Comparison of ENCODE assay signal across 3 cellular contexts in the genomic region with DNA sequence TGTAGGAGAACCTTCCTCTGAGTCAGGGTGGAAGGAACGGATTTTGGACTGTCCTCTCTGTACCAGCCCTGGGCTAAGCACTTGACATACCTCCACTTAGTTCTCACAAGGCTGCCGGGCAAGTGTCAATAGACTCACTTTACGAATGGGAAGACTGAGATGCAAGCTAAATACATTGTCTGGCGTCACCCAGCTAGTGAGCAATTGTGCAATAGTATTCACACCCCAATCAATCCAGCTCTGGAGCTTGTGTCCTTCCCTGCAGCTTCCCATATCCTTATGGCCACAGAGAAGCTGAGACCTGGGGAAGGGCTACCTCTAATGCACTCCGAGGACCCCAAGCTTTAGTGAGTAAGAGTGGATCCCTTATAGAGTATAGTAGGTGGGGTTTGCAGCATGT.
A peak's percentile ranks its signal among the peaks of the same experiment; 100 is the strongest.
TF ChIP-seq lines count a peak whose summit lies in the region.

No MANE protein-coding gene starts in this region.

TF ChIP-seq in HepG2, 621 proteins besides CTCF, POLR2A, EP300 and RAD21:
- TF ChIP-seq ZFP91 (CRISPR knock-in tag; IDR thresholded peaks at IDR 0.05; ENCODE audit: borderline replicate concordance) = no peak
- peak; percentile 79 for TF ChIP-seq CEBPB (IDR thresholded peaks at IDR 0.05; ENCODE audit: borderline replicate concordance, low read depth, low read length)

TF ChIP-seq in IMR-90, 13 proteins besides CTCF, POLR2A, EP300 and RAD21:
- no peak for TF ChIP-seq CHD1 (IDR thresholded peaks at IDR 0.05; ENCODE audit: low read depth, low read length)
- no peak for TF ChIP-seq RFX5 (IDR thresholded peaks at IDR 0.05; ENCODE audit: low read depth, low read length)
- TF ChIP-seq RCOR1 (IDR thresholded peaks at IDR 0.05; ENCODE audit: insufficient replicate concordance, low read length) = no peak
- TF ChIP-seq, protein P1, sequence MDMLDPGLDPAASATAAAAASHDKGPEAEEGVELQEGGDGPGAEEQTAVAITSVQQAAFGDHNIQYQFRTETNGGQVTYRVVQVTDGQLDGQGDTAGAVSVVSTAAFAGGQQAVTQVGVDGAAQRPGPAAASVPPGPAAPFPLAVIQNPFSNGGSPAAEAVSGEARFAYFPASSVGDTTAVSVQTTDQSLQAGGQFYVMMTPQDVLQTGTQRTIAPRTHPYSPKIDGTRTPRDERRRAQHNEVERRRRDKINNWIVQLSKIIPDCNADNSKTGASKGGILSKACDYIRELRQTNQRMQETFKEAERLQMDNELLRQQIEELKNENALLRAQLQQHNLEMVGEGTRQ (IDR thresholded peaks at IDR 0.05; ENCODE audit: low read depth, low read length) = no peak
- TF ChIP-seq MAZ (IDR thresholded peaks at IDR 0.05; ENCODE audit: borderline replicate concordance, low read depth, low read length) = no peak
- TF ChIP-seq MAFK (IDR thresholded peaks at IDR 0.05; ENCODE audit: low read depth, low read length) = no peak
- TF ChIP-seq ELK1 (IDR thresholded peaks at IDR 0.05; ENCODE audit: borderline replicate concordance, low read depth, low read length) = no peak
- TF ChIP-seq CEBPB (IDR thresholded peaks at IDR 0.05; ENCODE audit: low read depth, low read length) = 0 out of 2 replicates have a peak, but pooled peaks have one; percentile 40
TF ChIP-seq in IMR-90: peak in this region for 1.

TF ChIP-seq in K562, 482 proteins besides CTCF, POLR2A, EP300 and RAD21:
- TF ChIP-seq KLF10 (CRISPR knock-in tag; IDR thresholded peaks at IDR 0.05) (no peak), FIP1L1 (IDR thresholded peaks at IDR 0.05; ENCODE audit: low read depth, low read length, poor library complexity, severe bottlenecking) (no peak), MAFG (tag; conservative IDR thresholded peaks at IDR 0.05) (no peak), MLLT1 (IDR thresholded peaks at IDR 0.05) (no peak), CEBPB (tag; IDR thresholded peaks at IDR 0.05) (peak; percentile 41; the same call in 1 of the 2 replicates), CEBPG (CRISPR knock-in tag; IDR thresholded peaks at IDR 0.05) (no peak), CEBPG (tag; conservative IDR thresholded peaks at IDR 0.05 in 1 of 2, IDR thresholded peaks at IDR 0.05 in 1 of 2) (0 out of 4 replicates have a peak, but pooled peaks of 1 of the 2 experiments have one; percentile 28), NCOA4 (IDR thresholded peaks at IDR 0.05; ENCODE audit: partially characterized antibody) (no peak)
- TF ChIP-seq, protein P2, sequence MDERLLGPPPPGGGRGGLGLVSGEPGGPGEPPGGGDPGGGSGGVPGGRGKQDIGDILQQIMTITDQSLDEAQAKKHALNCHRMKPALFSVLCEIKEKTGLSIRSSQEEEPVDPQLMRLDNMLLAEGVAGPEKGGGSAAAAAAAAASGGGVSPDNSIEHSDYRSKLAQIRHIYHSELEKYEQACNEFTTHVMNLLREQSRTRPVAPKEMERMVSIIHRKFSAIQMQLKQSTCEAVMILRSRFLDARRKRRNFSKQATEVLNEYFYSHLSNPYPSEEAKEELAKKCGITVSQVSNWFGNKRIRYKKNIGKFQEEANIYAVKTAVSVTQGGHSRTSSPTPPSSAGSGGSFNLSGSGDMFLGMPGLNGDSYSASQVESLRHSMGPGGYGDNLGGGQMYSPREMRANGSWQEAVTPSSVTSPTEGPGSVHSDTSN (CRISPR knock-in tag; IDR thresholded peaks at IDR 0.05; ENCODE audit: low read depth) = no peak
- TF ChIP-seq, protein P2 (tag; conservative IDR thresholded peaks at IDR 0.05; ENCODE audit: low read depth) = no peak
- TF ChIP-seq, protein P3, sequence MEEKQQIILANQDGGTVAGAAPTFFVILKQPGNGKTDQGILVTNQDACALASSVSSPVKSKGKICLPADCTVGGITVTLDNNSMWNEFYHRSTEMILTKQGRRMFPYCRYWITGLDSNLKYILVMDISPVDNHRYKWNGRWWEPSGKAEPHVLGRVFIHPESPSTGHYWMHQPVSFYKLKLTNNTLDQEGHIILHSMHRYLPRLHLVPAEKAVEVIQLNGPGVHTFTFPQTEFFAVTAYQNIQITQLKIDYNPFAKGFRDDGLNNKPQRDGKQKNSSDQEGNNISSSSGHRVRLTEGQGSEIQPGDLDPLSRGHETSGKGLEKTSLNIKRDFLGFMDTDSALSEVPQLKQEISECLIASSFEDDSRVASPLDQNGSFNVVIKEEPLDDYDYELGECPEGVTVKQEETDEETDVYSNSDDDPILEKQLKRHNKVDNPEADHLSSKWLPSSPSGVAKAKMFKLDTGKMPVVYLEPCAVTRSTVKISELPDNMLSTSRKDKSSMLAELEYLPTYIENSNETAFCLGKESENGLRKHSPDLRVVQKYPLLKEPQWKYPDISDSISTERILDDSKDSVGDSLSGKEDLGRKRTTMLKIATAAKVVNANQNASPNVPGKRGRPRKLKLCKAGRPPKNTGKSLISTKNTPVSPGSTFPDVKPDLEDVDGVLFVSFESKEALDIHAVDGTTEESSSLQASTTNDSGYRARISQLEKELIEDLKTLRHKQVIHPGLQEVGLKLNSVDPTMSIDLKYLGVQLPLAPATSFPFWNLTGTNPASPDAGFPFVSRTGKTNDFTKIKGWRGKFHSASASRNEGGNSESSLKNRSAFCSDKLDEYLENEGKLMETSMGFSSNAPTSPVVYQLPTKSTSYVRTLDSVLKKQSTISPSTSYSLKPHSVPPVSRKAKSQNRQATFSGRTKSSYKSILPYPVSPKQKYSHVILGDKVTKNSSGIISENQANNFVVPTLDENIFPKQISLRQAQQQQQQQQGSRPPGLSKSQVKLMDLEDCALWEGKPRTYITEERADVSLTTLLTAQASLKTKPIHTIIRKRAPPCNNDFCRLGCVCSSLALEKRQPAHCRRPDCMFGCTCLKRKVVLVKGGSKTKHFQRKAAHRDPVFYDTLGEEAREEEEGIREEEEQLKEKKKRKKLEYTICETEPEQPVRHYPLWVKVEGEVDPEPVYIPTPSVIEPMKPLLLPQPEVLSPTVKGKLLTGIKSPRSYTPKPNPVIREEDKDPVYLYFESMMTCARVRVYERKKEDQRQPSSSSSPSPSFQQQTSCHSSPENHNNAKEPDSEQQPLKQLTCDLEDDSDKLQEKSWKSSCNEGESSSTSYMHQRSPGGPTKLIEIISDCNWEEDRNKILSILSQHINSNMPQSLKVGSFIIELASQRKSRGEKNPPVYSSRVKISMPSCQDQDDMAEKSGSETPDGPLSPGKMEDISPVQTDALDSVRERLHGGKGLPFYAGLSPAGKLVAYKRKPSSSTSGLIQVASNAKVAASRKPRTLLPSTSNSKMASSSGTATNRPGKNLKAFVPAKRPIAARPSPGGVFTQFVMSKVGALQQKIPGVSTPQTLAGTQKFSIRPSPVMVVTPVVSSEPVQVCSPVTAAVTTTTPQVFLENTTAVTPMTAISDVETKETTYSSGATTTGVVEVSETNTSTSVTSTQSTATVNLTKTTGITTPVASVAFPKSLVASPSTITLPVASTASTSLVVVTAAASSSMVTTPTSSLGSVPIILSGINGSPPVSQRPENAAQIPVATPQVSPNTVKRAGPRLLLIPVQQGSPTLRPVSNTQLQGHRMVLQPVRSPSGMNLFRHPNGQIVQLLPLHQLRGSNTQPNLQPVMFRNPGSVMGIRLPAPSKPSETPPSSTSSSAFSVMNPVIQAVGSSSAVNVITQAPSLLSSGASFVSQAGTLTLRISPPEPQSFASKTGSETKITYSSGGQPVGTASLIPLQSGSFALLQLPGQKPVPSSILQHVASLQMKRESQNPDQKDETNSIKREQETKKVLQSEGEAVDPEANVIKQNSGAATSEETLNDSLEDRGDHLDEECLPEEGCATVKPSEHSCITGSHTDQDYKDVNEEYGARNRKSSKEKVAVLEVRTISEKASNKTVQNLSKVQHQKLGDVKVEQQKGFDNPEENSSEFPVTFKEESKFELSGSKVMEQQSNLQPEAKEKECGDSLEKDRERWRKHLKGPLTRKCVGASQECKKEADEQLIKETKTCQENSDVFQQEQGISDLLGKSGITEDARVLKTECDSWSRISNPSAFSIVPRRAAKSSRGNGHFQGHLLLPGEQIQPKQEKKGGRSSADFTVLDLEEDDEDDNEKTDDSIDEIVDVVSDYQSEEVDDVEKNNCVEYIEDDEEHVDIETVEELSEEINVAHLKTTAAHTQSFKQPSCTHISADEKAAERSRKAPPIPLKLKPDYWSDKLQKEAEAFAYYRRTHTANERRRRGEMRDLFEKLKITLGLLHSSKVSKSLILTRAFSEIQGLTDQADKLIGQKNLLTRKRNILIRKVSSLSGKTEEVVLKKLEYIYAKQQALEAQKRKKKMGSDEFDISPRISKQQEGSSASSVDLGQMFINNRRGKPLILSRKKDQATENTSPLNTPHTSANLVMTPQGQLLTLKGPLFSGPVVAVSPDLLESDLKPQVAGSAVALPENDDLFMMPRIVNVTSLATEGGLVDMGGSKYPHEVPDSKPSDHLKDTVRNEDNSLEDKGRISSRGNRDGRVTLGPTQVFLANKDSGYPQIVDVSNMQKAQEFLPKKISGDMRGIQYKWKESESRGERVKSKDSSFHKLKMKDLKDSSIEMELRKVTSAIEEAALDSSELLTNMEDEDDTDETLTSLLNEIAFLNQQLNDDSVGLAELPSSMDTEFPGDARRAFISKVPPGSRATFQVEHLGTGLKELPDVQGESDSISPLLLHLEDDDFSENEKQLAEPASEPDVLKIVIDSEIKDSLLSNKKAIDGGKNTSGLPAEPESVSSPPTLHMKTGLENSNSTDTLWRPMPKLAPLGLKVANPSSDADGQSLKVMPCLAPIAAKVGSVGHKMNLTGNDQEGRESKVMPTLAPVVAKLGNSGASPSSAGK (IDR thresholded peaks at IDR 0.05) = no peak
